9 cellular contexts compared by ENCODE assay signal in the genomic region with DNA sequence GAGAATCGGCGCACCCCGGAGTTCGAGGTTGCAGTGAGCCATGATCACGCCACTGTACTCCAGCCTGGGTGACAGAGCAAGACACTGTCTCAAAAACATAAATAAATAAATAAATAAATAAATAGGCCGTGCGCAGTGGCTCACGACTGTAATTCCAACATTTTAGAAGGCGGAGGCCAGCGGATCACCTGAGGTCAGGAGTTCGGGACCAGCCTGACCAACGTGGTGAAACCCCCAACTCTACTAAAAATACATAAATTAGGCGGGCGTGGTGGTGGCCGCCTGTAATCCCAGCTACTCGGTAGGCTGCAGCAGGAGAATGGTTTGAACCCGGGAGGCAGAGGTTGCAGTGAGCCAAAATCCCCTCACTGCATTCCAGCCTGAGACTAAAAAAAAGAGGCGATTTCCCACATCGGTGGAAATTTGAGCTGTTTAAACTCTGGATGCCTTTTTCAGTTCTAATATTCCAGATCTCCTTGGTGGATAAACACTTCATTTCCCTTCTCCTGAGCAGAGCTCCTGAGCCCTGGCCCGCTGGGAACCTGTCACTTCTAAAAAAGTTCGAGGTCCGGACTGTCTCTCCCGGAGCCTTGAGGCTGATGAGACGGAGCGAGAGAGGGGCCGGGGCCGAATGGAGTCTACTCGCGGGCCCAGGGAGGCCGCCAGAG. TPM values are rescaled to one million over a fixed set of nuclear protein-coding genes. Genes with fewer than 3 reads are reported as not detected.
DNase-seq lines count a peak whose midpoint lies in the region; ATAC-seq and TF ChIP-seq lines count a peak whose summit lies in the region.
"Had no signal": no experiment of that assay in that cellular context is flagged by ENCODE, and none has a peak within 500 bp of the region (broad histone marks: within the 10 kb centered on the region; RNA-seq: fewer than 3 reads in every experiment).

No MANE protein-coding gene starts in this region.

- no peaks in the 10 kb centered on the region for H3K9me3 Mint-ChIP-seq in IgD-negative memory B cell
- H3K9me3 Mint-ChIP-seq in naive thymus-derived CD8-positive, alpha-beta T cell: no peaks in the 10 kb centered on the region

- H3K27ac ChIP-seq in C4-2B: peak overlapping the region; percentile 65

- H3K4me1 Mint-ChIP-seq in IgD-negative memory B cell: peaks cover 8 to 26% (median 17%) of the 10 kb centered on the region in 3 donors
- peaks cover 13 to 43% (median 37%) of the 10 kb centered on the region in 4 donors for H3K4me1 Mint-ChIP-seq in naive thymus-derived CD8-positive, alpha-beta T cell

- peak overlapping the region; percentile 100 for H3K27ac Mint-ChIP-seq in IgD-negative memory B cell
- peak overlapping the region; percentile 92 to 100 (median 100) for H3K27ac Mint-ChIP-seq in naive thymus-derived CD8-positive, alpha-beta T cell

- no peak; the same call in 1 of the 2 replicates for TF ChIP-seq CTCF in C4-2B (conservative IDR thresholded peaks at IDR 0.05)

- DNase-seq in cerebellum (ENCODE audit: low spot score): peak; percentile 84
- no peak for DNase-seq in naive thymus-derived CD8-positive, alpha-beta T cell
- no peak for DNase-seq in erythroblast (lab: John Stamatoyannopoulos, UW)
- no peak for DNase-seq in effector CD4-positive, alpha-beta T cell

- ATAC-seq in naive thymus-derived CD8-positive, alpha-beta T cell: no peak
- no peak for ATAC-seq in GM18505 (IDR thresholded peaks at IDR 0.05; ENCODE audit: unreplicated experiment)
- ATAC-seq in HG03469 (IDR thresholded peaks at IDR 0.05; ENCODE audit: unreplicated experiment): no peak

- H3K36me3 Mint-ChIP-seq in IgD-negative memory B cell: peaks cover 3% of the 10 kb centered on the region
- H3K36me3 Mint-ChIP-seq in naive thymus-derived CD8-positive, alpha-beta T cell: peaks cover 0 to 23% (median 0%) of the 10 kb centered on the region in 3 donors

- peak overlapping the region; percentile 98 for H3K4me3 Mint-ChIP-seq in IgD-negative memory B cell
- peak overlapping the region; percentile 93 to 98 (median 96) for H3K4me3 Mint-ChIP-seq in naive thymus-derived CD8-positive, alpha-beta T cell

- POLR2A ChIA-PET in naive thymus-derived CD8-positive, alpha-beta T cell (lab: Charles Lee): interaction anchor here (0.6 to 8.9 kb wide), 20 partner anchors 9 to 1059 kb away, joined by 3 to 102 read pairs (median 5); partner anchors contain the start of genes C10orf95, CALHM2, CUEDC2 and FBXL15

- TF ChIP-seq POLR2A in erythroblast (IDR thresholded peaks at IDR 0.05; ENCODE audit: low read length) (no peak), GM18505 (IDR thresholded peaks at IDR 0.05; ENCODE audit: borderline replicate concordance, extremely low read depth, insufficient read depth, insufficient read length) (no peak)

- H3K27me3 Mint-ChIP-seq in IgD-negative memory B cell: no peaks in the 10 kb centered on the region
- no peaks in the 10 kb centered on the region for H3K27me3 Mint-ChIP-seq in naive thymus-derived CD8-positive, alpha-beta T cell

RNA-seq across cellular contexts. Expression of gene NFKB2, which starts 2.0 kb away (rescaled TPM):
- 42.8 TPM for polyA plus RNA-seq in IgD-negative memory B cell
- total RNA-seq in cerebellum: 3.5 TPM
- total RNA-seq in naive thymus-derived CD8-positive, alpha-beta T cell: 100 to 1,000 TPM; 111 to 123 TPM
- 10 to 100 TPM in 1 of 3 donors, 1 to 10 TPM in 2; 6.1 to 14.6 (median 9.1) TPM for polyA plus RNA-seq in naive thymus-derived CD8-positive, alpha-beta T cell

RNA-seq across cellular contexts. Expression of gene PSD, which starts 25.0 kb away (rescaled TPM):
- polyA plus RNA-seq in IgD-negative memory B cell: 2.8 TPM
- total RNA-seq in cerebellum: 38.8 TPM
- 10 to 100 TPM; 11.9 to 13.3 TPM for total RNA-seq in naive thymus-derived CD8-positive, alpha-beta T cell
- 1 to 10 TPM; 4.9 to 5.9 (median 5.3) TPM for polyA plus RNA-seq in naive thymus-derived CD8-positive, alpha-beta T cell

RNA-seq across cellular contexts. Expression of gene FBXL15, which starts 27.1 kb away (rescaled TPM):
- polyA plus RNA-seq in IgD-negative memory B cell: 40.5 TPM
- total RNA-seq in cerebellum: 6.2 TPM
- 10 to 100 TPM; 18.7 to 21.1 TPM for total RNA-seq in naive thymus-derived CD8-positive, alpha-beta T cell
- polyA plus RNA-seq in naive thymus-derived CD8-positive, alpha-beta T cell: 10 to 100 TPM; 26.8 to 35.5 (median 28.5) TPM

RNA-seq across cellular contexts. Expression of gene CUEDC2, which starts 38.8 kb away (rescaled TPM):
- 51.8 TPM for polyA plus RNA-seq in IgD-negative memory B cell
- 28.3 TPM for total RNA-seq in cerebellum
- total RNA-seq in naive thymus-derived CD8-positive, alpha-beta T cell: 10 to 100 TPM; 36.5 to 41.7 TPM
- 10 to 100 TPM; 60.6 to 76.9 (median 70.8) TPM for polyA plus RNA-seq in naive thymus-derived CD8-positive, alpha-beta T cell

RNA-seq across cellular contexts. Expression of gene C10orf95, which starts 57.8 kb away (rescaled TPM):
- 0.70 TPM for polyA plus RNA-seq in IgD-negative memory B cell
- total RNA-seq in cerebellum: not detected
- total RNA-seq in naive thymus-derived CD8-positive, alpha-beta T cell: under 1 TPM; 0.52 to 0.73 TPM
- under 1 TPM; 0.68 to 0.97 (median 0.68) TPM for polyA plus RNA-seq in naive thymus-derived CD8-positive, alpha-beta T cell
- total RNA-seq: lung microvascular endothelial cell had no signal

Comparison
In these comparisons a context has a peak if more than half of its experiments do, and no peak if none do; other contexts are left out.
1. RNA of gene NFKB2, which starts 2.0 kb away (total RNA-seq): 111 to 123 TPM in naive thymus-derived CD8-positive, alpha-beta T cell; 3.5 TPM in cerebellum (single experiment); every median in the first group is over 10 times any median in the second.